7 cellular contexts compared by ENCODE assay signal in genomic region chr7:35801392-35802101, GRCh38. TPM values are rescaled to one million over a fixed set of nuclear protein-coding genes. Genes with fewer than 3 reads are reported as not detected.
A peak's percentile ranks its signal among the peaks of the same experiment; 100 is the strongest.
DNase-seq lines count a peak whose midpoint lies in the region; ATAC-seq and TF ChIP-seq lines count a peak whose summit lies in the region.

No MANE protein-coding gene starts in this region.

- no peak for TF ChIP-seq POLR2A in gastrocnemius medialis (IDR thresholded peaks at IDR 0.05)

- peaks cover 2% of the 10 kb centered on the region; the same call in 1 of the 2 replicates for H3K4me1 ChIP-seq in iPS DF 6.9 (ENCODE audit: control insufficient read depth, insufficient read depth, low read length)
- peaks cover 23 to 28% of the 10 kb centered on the region in 2 donors for H3K4me1 ChIP-seq in gastrocnemius medialis

- intact Hi-C loops in gastrocnemius medialis (cut with DNase I; ENCODE audit: low total_unique reads), result loop anchor here (1.0 to 10.0 kb wide), 6 partner anchors 44 to 587 kb away; partner anchors contain the start of genes ANLN and HERPUD2

- DNase-seq in GM13976 (ENCODE audit: low spot score) (peak; percentile 68), NCI-H146 (lab: John Stamatoyannopoulos, UW) (peak; percentile 74), T1000 (lab: John Stamatoyannopoulos, UW) (peak; percentile 32), astrocyte of the hippocampus (ENCODE audit: low read depth, low spot score) (peak; percentile 82), iPS DF 6.9 (ENCODE audit: low read depth, low spot score) (no peak), gastrocnemius medialis (peak; percentile 25 to 41)

- WGBS in iPS DF 6.9 (ENCODE audit: insufficient coverage, insufficient read length), result no CpG with 5 or more reads among the region's 70 CpGs

- peak overlapping the region; percentile 87 for H3K4me3 ChIP-seq in iPS DF 6.9 (ENCODE audit: low read length)
- H3K4me3 ChIP-seq in gastrocnemius medialis, result peak overlapping the region; percentile 86 to 96 (median 90)

- no peak overlapping the region for H3K27ac ChIP-seq in iPS DF 6.9 (ENCODE audit: low read length)
- peak overlapping the region; percentile 92 to 96 (median 94) for H3K27ac ChIP-seq in gastrocnemius medialis

- H3K27me3 ChIP-seq in iPS DF 6.9 (ENCODE audit: control insufficient read depth, insufficient read depth, low read length), result no peaks in the 10 kb centered on the region
- no peaks in the 10 kb centered on the region for H3K27me3 ChIP-seq in gastrocnemius medialis

- in situ Hi-C loops in GM13976 (cut with MboI; ENCODE audit: low sequenced_read_pairs, unreplicated experiment) (loop anchor here (5.0 kb wide), 1 partner anchor 74 kb away; no protein-coding TSS in a partner anchor), gastrocnemius medialis (cut with MboI; ENCODE audit: low sequenced_read_pairs in 4 of 4) (loop anchor here in 1 of 4 donors (25.0 kb wide), 1 partner anchor 89 kb away; no protein-coding TSS in a partner anchor)

- H3K9me3 ChIP-seq in iPS DF 6.9 (ENCODE audit: control insufficient read depth, insufficient read depth, low read length), result no peaks in the 10 kb centered on the region
- H3K9me3 ChIP-seq in gastrocnemius medialis, result no peaks in the 10 kb centered on the region

- peak; percentile 37 for TF ChIP-seq CTCF in GM13976 (IDR thresholded peaks at IDR 0.05; ENCODE audit: borderline replicate concordance, control extremely low read depth, extremely low read depth, insufficient read depth, missing control alignments)
- TF ChIP-seq CTCF in gastrocnemius medialis (IDR thresholded peaks at IDR 0.05 in 4 of 5, conservative IDR thresholded peaks at IDR 0.05 in 1 of 5), result peak in 3 of 5 experiments; percentile 34 to 66 (median 64)

- H3K36me3 ChIP-seq in iPS DF 6.9 (ENCODE audit: control insufficient read depth, insufficient read depth, low read length) (no peaks in the 10 kb centered on the region), gastrocnemius medialis (no peaks in the 10 kb centered on the region)

- ATAC-seq in HG02759 (IDR thresholded peaks at IDR 0.05; ENCODE audit: unreplicated experiment), result peak; percentile 35
- ATAC-seq in gastrocnemius medialis, result peak; percentile 39 to 53

RNA-seq across cellular contexts. Expression of gene SEPTIN7, which starts 0.7 kb away (rescaled TPM):
- 100 to 1,000 TPM in 3 of 4 donors, 10 to 100 TPM in 1; 92.1 to 145 (median 114) TPM for total RNA-seq in gastrocnemius medialis
